In the genomic region with DNA sequence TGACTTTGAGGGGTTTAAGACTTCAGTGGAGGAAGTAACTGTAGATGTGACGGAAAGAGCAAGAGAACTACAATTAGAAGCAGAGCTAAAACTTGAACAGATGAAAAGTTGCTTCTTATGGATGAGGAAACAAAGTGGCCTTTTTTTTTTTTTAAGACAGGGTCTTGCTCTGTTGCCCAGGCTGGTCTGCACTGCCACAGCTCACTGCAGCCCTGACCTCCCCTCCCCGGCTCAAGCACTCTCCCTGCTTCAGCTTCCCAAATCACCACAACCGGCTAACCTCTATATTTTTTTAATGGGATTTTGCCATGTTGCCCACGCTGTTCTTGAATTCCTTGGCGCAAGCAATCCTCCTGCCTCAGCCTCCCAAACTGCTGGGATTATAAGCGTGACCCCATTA, we compare ENCODE assay signal across 2 cellular contexts.
TF ChIP-seq lines count a peak whose summit lies in the region.

No MANE protein-coding gene starts in this region.

TF ChIP-seq in HepG2, 621 proteins besides CTCF, POLR2A, EP300 and RAD21:
- peak; percentile 89 for TF ChIP-seq ZNF121 (CRISPR knock-in tag; IDR thresholded peaks at IDR 0.05)
- no peak for TF ChIP-seq KLF11 (CRISPR knock-in tag; IDR thresholded peaks at IDR 0.05)

TF ChIP-seq in WTC11, 78 proteins besides CTCF, POLR2A, EP300 and RAD21:
- TF ChIP-seq CBFB (CRISPR knock-in tag; IDR thresholded peaks at IDR 0.05; ENCODE audit: low read depth) (no peak), ZNF121 (CRISPR knock-in tag; IDR thresholded peaks at IDR 0.05) (peak; percentile 51; the same call in 1 of the 2 replicates)
